ENCODE assay signal across 8 cellular contexts in genomic region chr17:49361129-49361901, GRCh38. TPM values are rescaled to one million over a fixed set of nuclear protein-coding genes. Genes with fewer than 3 reads are reported as not detected.
DNase-seq lines count a peak whose midpoint lies in the region; ATAC-seq and TF ChIP-seq lines count a peak whose summit lies in the region.

No MANE protein-coding gene starts in this region.

- peaks cover 54% of the 10 kb centered on the region for H3K4me1 ChIP-seq in CD8-positive, alpha-beta T cell (ENCODE audit: insufficient read depth, low read length)
- H3K4me1 ChIP-seq in upper lobe of left lung, result peaks cover 33 to 44% (median 36%) of the 10 kb centered on the region in 4 donors

- TF ChIP-seq CTCF in CD8-positive, alpha-beta T cell (IDR thresholded peaks at IDR 0.05), result no peak
- no peak for TF ChIP-seq CTCF in upper lobe of left lung (IDR thresholded peaks at IDR 0.05)

- H3K27ac Mint-ChIP-seq in CD8-positive, alpha-beta T cell, result peak overlapping the region; percentile 97
- H3K27ac Mint-ChIP-seq in activated naive CD4-positive, alpha-beta T cell treated with anti-CD3 and anti-CD28 coated beads, Interleukin-2, amount 10 ng/mL, durations not matched to agents 7 days and 5 days, result peak overlapping the region; percentile 98

- no peaks in the 10 kb centered on the region for H3K27me3 ChIP-seq in CD8-positive, alpha-beta T cell (ENCODE audit: insufficient read depth, low read length)
- H3K27me3 ChIP-seq in upper lobe of left lung, result no peaks in the 10 kb centered on the region

- no peaks in the 10 kb centered on the region for H3K27me3 Mint-ChIP-seq in CD8-positive, alpha-beta T cell (ENCODE audit: low read depth)
- H3K27me3 Mint-ChIP-seq in activated naive CD4-positive, alpha-beta T cell treated with anti-CD3 and anti-CD28 coated beads, Interleukin-2, amount 10 ng/mL, durations not matched to agents 7 days and 5 days, result peaks cover 3% of the 10 kb centered on the region

- H3K9me3 ChIP-seq in CD8-positive, alpha-beta T cell (ENCODE audit: low read length), result no peaks in the 10 kb centered on the region
- H3K9me3 ChIP-seq in upper lobe of left lung, result no peaks in the 10 kb centered on the region

- no peak for TF ChIP-seq EP300 in upper lobe of left lung (IDR thresholded peaks at IDR 0.05)

- H3K4me3 ChIP-seq in CD8-positive, alpha-beta T cell (ENCODE audit: low read depth, low read length), result peak overlapping the region; percentile 50
- peak overlapping the region; percentile 89 to 99 (median 96) for H3K4me3 ChIP-seq in upper lobe of left lung

- H3K4me3 Mint-ChIP-seq in CD8-positive, alpha-beta T cell, result peak overlapping the region; percentile 94
- H3K4me3 Mint-ChIP-seq in activated naive CD4-positive, alpha-beta T cell treated with anti-CD3 and anti-CD28 coated beads, Interleukin-2, amount 10 ng/mL, durations not matched to agents 7 days and 5 days, result peak overlapping the region; percentile 94

- peaks cover 70% of the 10 kb centered on the region for H3K4me1 Mint-ChIP-seq in CD8-positive, alpha-beta T cell (ENCODE audit: low read depth)
- peaks cover 67% of the 10 kb centered on the region for H3K4me1 Mint-ChIP-seq in activated naive CD4-positive, alpha-beta T cell treated with anti-CD3 and anti-CD28 coated beads, Interleukin-2, amount 10 ng/mL, durations not matched to agents 7 days and 5 days

- CTCF ChIA-PET in CD8-positive, alpha-beta T cell (lab: Charles Lee), result interaction anchor here (0.8 to 19.2 kb wide), 4 partner anchors 22 to 42 kb away, joined by 3 to 262 read pairs (median 14); no protein-coding TSS in a partner anchor
- CTCF ChIA-PET in activated naive CD4-positive, alpha-beta T cell treated with anti-CD3 and anti-CD28 coated beads, Interleukin-2, amount 10 ng/mL, durations not matched to agents 7 days and 5 days (lab: Charles Lee), result interaction anchor here (1.4 to 4.4 kb wide), 2 partner anchors 20 to 46 kb away, joined by 5 to 22 read pairs; no protein-coding TSS in a partner anchor

- no peaks in the 10 kb centered on the region for H3K9me3 Mint-ChIP-seq in CD8-positive, alpha-beta T cell
- no peaks in the 10 kb centered on the region for H3K9me3 Mint-ChIP-seq in activated naive CD4-positive, alpha-beta T cell treated with anti-CD3 and anti-CD28 coated beads, Interleukin-2, amount 10 ng/mL, durations not matched to agents 7 days and 5 days

- POLR2A ChIA-PET in CD8-positive, alpha-beta T cell (lab: Charles Lee), result interaction anchor here (0.6 to 6.7 kb wide), 10 partner anchors 13 to 169 kb away, joined by 3 to 42 read pairs (median 5); no protein-coding TSS in a partner anchor

- WGBS in upper lobe of left lung, 2 donors, result 0 to 1% methylated on average over 14 to 20 of the region's 52 CpGs

- no peaks in the 10 kb centered on the region for H3K36me3 ChIP-seq in CD8-positive, alpha-beta T cell (ENCODE audit: insufficient read depth, low read length)
- H3K36me3 ChIP-seq in upper lobe of left lung, result no peaks in the 10 kb centered on the region

- ATAC-seq in CD8-positive, alpha-beta T cell, result peak; percentile 71
- ATAC-seq in GM19397 (IDR thresholded peaks at IDR 0.05; ENCODE audit: unreplicated experiment), result peak; percentile 34
- ATAC-seq in upper lobe of left lung (ENCODE audit: low FRiP score in 2 of 2), result peak; percentile 28 to 35

- peak overlapping the region; percentile 58 for H3K27ac ChIP-seq in CD8-positive, alpha-beta T cell (ENCODE audit: low read depth, low read length)
- peak overlapping the region; percentile 92 to 99 (median 96) for H3K27ac ChIP-seq in upper lobe of left lung

- peak; percentile 69 to 93 (median 86) for DNase-seq in CD8-positive, alpha-beta T cell
- DNase-seq in HS-5 (ENCODE audit: low read depth), result peak; percentile 38
- DNase-seq in SK-N-DZ (ENCODE audit: low spot score), result peak; percentile 58
- peak; percentile 92 for DNase-seq in activated naive CD4-positive, alpha-beta T cell treated with anti-CD3 and anti-CD28 coated beads, Interleukin-2, amount 10 ng/mL, durations not matched to agents 7 days and 5 days
- DNase-seq in cardiac septum (ENCODE audit: low spot score), result peak; percentile 82
- DNase-seq in posterior cingulate gyrus, result peak; percentile 21 to 89 (median 47)
- DNase-seq in upper lobe of left lung, result peak in 1 of 2 donors; percentile 66

- peaks cover 6% of the 10 kb centered on the region for H3K36me3 Mint-ChIP-seq in CD8-positive, alpha-beta T cell
- peaks cover 29% of the 10 kb centered on the region for H3K36me3 Mint-ChIP-seq in activated naive CD4-positive, alpha-beta T cell treated with anti-CD3 and anti-CD28 coated beads, Interleukin-2, amount 10 ng/mL, durations not matched to agents 7 days and 5 days

- peak in 2 of 4 donors; percentile 15 to 34 for TF ChIP-seq POLR2A in upper lobe of left lung (IDR thresholded peaks at IDR 0.05)

- intact Hi-C loops in CD8-positive, alpha-beta T cell (cut with DNase I, micrococcal nuclease), result loop anchor here (1.0 to 5.0 kb wide), 8 partner anchors 19 to 1761 kb away; partner anchors contain the start of genes MYCBPAP (in 1 of the 2), SNF8 (in 1 of the 2), SPAG9 (in 1 of the 2) and SPOP (in 1 of the 2)
- intact Hi-C loops in cardiac septum (cut with DNase I), result no loop called here
- intact Hi-C loops in posterior cingulate gyrus (cut with DNase I), result no loop called here

RNA-seq across cellular contexts. Expression of gene ZNF652, which starts 0.7 kb away (rescaled TPM):
- 10 to 100 TPM; 28.1 to 28.6 TPM for total RNA-seq in CD8-positive, alpha-beta T cell
- polyA plus RNA-seq in SK-N-DZ (2014; cell fraction: cytosol; rRNA removed), result 17.8 and 21.9 TPM in 2 replicates
- polyA plus RNA-seq in SK-N-DZ (2014; cell fraction: nucleus; rRNA removed), result 11.5 and 22.1 TPM in 2 replicates
- total RNA-seq in cardiac septum, result 22.3 TPM
- 10 to 100 TPM; 29.4 to 69.4 (median 41.5) TPM for total RNA-seq in upper lobe of left lung

RNA-seq across cellular contexts. Expression of gene PHB1, which starts 53.4 kb away (rescaled TPM):
- 10 to 100 TPM; 26.3 to 27.0 TPM for total RNA-seq in CD8-positive, alpha-beta T cell
- 244 and 301 TPM in 2 replicates for polyA plus RNA-seq in SK-N-DZ (2014; cell fraction: cytosol; rRNA removed)
- polyA plus RNA-seq in SK-N-DZ (2014; cell fraction: nucleus; rRNA removed), result 137 and 172 TPM in 2 replicates
- 161 TPM for total RNA-seq in cardiac septum
- total RNA-seq in upper lobe of left lung, result 100 to 1,000 TPM in 2 of 6 donors, 10 to 100 TPM in 4; 19.9 to 144 (median 68.8) TPM

Comparison
In these comparisons a context has a peak if more than half of its experiments do, and no peak if none do; other contexts are left out.
1. intact Hi-C loops: an anchor here in CD8-positive, alpha-beta T cell (1.0 to 5.0 kb wide); none called in cardiac septum and posterior cingulate gyrus.